17 cellular contexts compared by ENCODE assay signal in genomic region chr5:36644727-36645126, GRCh38.
"Had no signal": no experiment of that assay in that cellular context is flagged by ENCODE, and none has a peak within 500 bp of the region (broad histone marks: within the 10 kb centered on the region; RNA-seq: fewer than 3 reads in every experiment).

No MANE protein-coding gene starts in this region.

- H3K4me2 ChIP-seq: neural progenitor cell had no signal

- H3K27ac ChIP-seq: ascending aorta, left lung, neural progenitor cell, pancreas, stomach, thoracic aorta had no signal

- H3K9ac ChIP-seq: neural progenitor cell had no signal

- H3K9me3 Mint-ChIP-seq: activated T-cell treated with anti-CD3 and anti-CD28 coated beads, Interleukin-2, amount 50 U/mL, for 72 hours; effector memory CD8-positive, alpha-beta T cell; neural progenitor cell had no signal

- H3K36me3 ChIP-seq: ascending aorta, left lung, neural progenitor cell, pancreas, stomach, thoracic aorta had no signal

- H3K27ac Mint-ChIP-seq: activated CD8-positive, alpha-beta memory T cell treated with anti-CD3 and anti-CD28 coated beads, Interleukin-2, amount 10 ng/mL, durations not matched to agents 7 days and 5 days; activated T-cell treated with anti-CD3 and anti-CD28 coated beads, Interleukin-2, amount 50 U/mL, for 72 hours; effector memory CD8-positive, alpha-beta T cell; neural progenitor cell; T-helper 17 cell had no signal

- H3K4me3 ChIP-seq: ascending aorta, left lung, neural progenitor cell, pancreas, stomach, thoracic aorta had no signal

- H3K36me3 Mint-ChIP-seq: activated CD8-positive, alpha-beta memory T cell treated with anti-CD3 and anti-CD28 coated beads, Interleukin-2, amount 10 ng/mL, durations not matched to agents 7 days and 5 days had no signal

- FAIRE-seq: islet of Langerhans, pancreas had no signal

- H3K27me3 ChIP-seq: ascending aorta, neural progenitor cell, pancreas, stomach had no signal

- DNase-seq: activated CD4-positive, alpha-beta T cell treated with anti-CD3 and anti-CD28 coated beads, Interleukin-2, amount 50 U/mL, for 48 hours; activated CD8-positive, alpha-beta memory T cell treated with anti-CD3 and anti-CD28 coated beads, Interleukin-2, amount 10 ng/mL, durations not matched to agents 7 days and 5 days; activated gamma-delta T cell treated with Interleukin-2 at 50 U/mL for 16 hours; activated T-cell treated with anti-CD3 and anti-CD28 coated beads, Interleukin-2, amount 50 U/mL, for 72 hours; caudate nucleus; cortex of kidney; effector memory CD8-positive, alpha-beta T cell; glutamatergic neuron; left lung; pancreas; stomach; T-helper 17 cell had no signal

- H2AFZ ChIP-seq: neural progenitor cell had no signal

- H3K9me3 ChIP-seq: ascending aorta, left lung, pancreas, stomach, thoracic aorta had no signal

- H3K4me1 Mint-ChIP-seq: activated CD8-positive, alpha-beta memory T cell treated with anti-CD3 and anti-CD28 coated beads, Interleukin-2, amount 10 ng/mL, durations not matched to agents 7 days and 5 days; neural progenitor cell; T-helper 17 cell had no signal

- H3K4me3 Mint-ChIP-seq: activated CD8-positive, alpha-beta memory T cell treated with anti-CD3 and anti-CD28 coated beads, Interleukin-2, amount 10 ng/mL, durations not matched to agents 7 days and 5 days; activated T-cell treated with anti-CD3 and anti-CD28 coated beads, Interleukin-2, amount 50 U/mL, for 72 hours; effector memory CD8-positive, alpha-beta T cell; neural progenitor cell; T-helper 17 cell had no signal

- H3K4me1 ChIP-seq: ascending aorta, left lung, neural progenitor cell, pancreas, stomach had no signal

- ATAC-seq: activated CD4-positive, CD25-positive, alpha-beta regulatory T cell treated with anti-CD3 and anti-CD28 coated beads, Interleukin-2, amount 50 U/mL, for 24 hours; activated CD8-positive, alpha-beta memory T cell treated with anti-CD3 and anti-CD28 coated beads, Interleukin-2, amount 10 ng/mL, durations not matched to agents 7 days and 5 days; activated T-cell treated with anti-CD3 and anti-CD28 coated beads, Interleukin-2, amount 50 U/mL, for 72 hours; effector memory CD8-positive, alpha-beta T cell; left lung; pancreas; T-helper 17 cell had no signal
